Comparison of ENCODE assay signal across 24 cellular contexts in genomic region chr17:36643086-36643685, GRCh38. TPM values are rescaled to one million over a fixed set of nuclear protein-coding genes. Genes with fewer than 3 reads are reported as not detected.
DNase-seq lines count a peak whose midpoint lies in the region; ATAC-seq and TF ChIP-seq lines count a peak whose summit lies in the region.
"Had no signal": no experiment of that assay in that cellular context is flagged by ENCODE, and none has a peak within 500 bp of the region (broad histone marks: within the 10 kb centered on the region; RNA-seq: fewer than 3 reads in every experiment).

No MANE protein-coding gene starts in this region.

- H3K4me3 Mint-ChIP-seq in T-helper 1 cell treated with Interleukin-12 subunit alpha and Interleukin-12 subunit beta and Interleukin-4 antibody, amounts not matched to agents 30 μg/mL and 1 μg/mL, for 36 hours = peak overlapping the region; percentile 18
- peak overlapping the region; percentile 78 to 81 for H3K4me3 Mint-ChIP-seq in effector memory CD8-positive, alpha-beta T cell
- peak overlapping the region; percentile 81 to 82 (median 82) for H3K4me3 Mint-ChIP-seq in nephron
- H3K4me3 Mint-ChIP-seq: activated naive CD4-positive, alpha-beta T cell treated with anti-CD3 and anti-CD28 coated beads, Interleukin-2, amount 10 ng/mL, durations not matched to agents 7 days and 5 days; dendritic cell treated with granulocyte-macrophage colony-stimulating factor and Interleukin-4, amounts not matched to agents 40 ng/mL and 50 ng/mL, for 4 days had no signal

- H3K9me3 ChIP-seq in Loucy (ENCODE audit: insufficient read depth, low read depth, low read length) = no peaks in the 10 kb centered on the region
- H3K9me3 ChIP-seq: ascending aorta, gastrocnemius medialis, left lung, pancreas, tibial artery had no signal

- H3K9ac ChIP-seq in Loucy (ENCODE audit: low read depth, low read length, poor library complexity, severe bottlenecking) = peak overlapping the region; percentile 16

- no peaks in the 10 kb centered on the region for H3K79me2 ChIP-seq in Loucy (ENCODE audit: insufficient read depth, low read length)
- H3K79me2 ChIP-seq: hepatocyte had no signal

- no peaks in the 10 kb centered on the region for H3K27me3 ChIP-seq in Loucy (ENCODE audit: insufficient read depth, low read length, poor library complexity, severe bottlenecking)

- peaks cover 12% of the 10 kb centered on the region for H3K4me1 Mint-ChIP-seq in T-helper 1 cell treated with Interleukin-12 subunit alpha and Interleukin-12 subunit beta and Interleukin-4 antibody, amounts not matched to agents 30 μg/mL and 1 μg/mL, for 36 hours (ENCODE audit: low read depth)
- peaks cover 15% of the 10 kb centered on the region in 2 donors for H3K4me1 Mint-ChIP-seq in effector memory CD8-positive, alpha-beta T cell (ENCODE audit: low read depth in 2 of 2)
- peaks cover 10% of the 10 kb centered on the region for H3K4me1 Mint-ChIP-seq in nephron

- no peaks in the 10 kb centered on the region for H3K9me3 Mint-ChIP-seq in T-helper 1 cell treated with Interleukin-12 subunit alpha and Interleukin-12 subunit beta and Interleukin-4 antibody, amounts not matched to agents 30 μg/mL and 1 μg/mL, for 36 hours
- H3K9me3 Mint-ChIP-seq in effector memory CD8-positive, alpha-beta T cell = no peaks in the 10 kb centered on the region
- no peaks in the 10 kb centered on the region for H3K9me3 Mint-ChIP-seq in nephron
- H3K9me3 Mint-ChIP-seq: activated naive CD4-positive, alpha-beta T cell treated with anti-CD3 and anti-CD28 coated beads, Interleukin-2, amount 10 ng/mL, durations not matched to agents 7 days and 5 days; dendritic cell treated with granulocyte-macrophage colony-stimulating factor and Interleukin-4, amounts not matched to agents 40 ng/mL and 50 ng/mL, for 4 days; H9; T-helper 2 cell treated with Interferon-gamma antibody and Interleukin-4, amounts not matched to agents 5 μg/mL and 100 μg/mL, for 36 hours had no signal

- H3K9me2 ChIP-seq in Loucy (replicated peaks; ENCODE audit: low read depth, low read length) = no peaks in the 10 kb centered on the region

- no peaks in the 10 kb centered on the region for H3K36me3 Mint-ChIP-seq in T-helper 1 cell treated with Interleukin-12 subunit alpha and Interleukin-12 subunit beta and Interleukin-4 antibody, amounts not matched to agents 30 μg/mL and 1 μg/mL, for 36 hours (ENCODE audit: low read depth)
- H3K36me3 Mint-ChIP-seq in effector memory CD8-positive, alpha-beta T cell (ENCODE audit: insufficient read depth) = no peaks in the 10 kb centered on the region
- no peaks in the 10 kb centered on the region for H3K36me3 Mint-ChIP-seq in nephron (ENCODE audit: low read depth)
- H3K36me3 Mint-ChIP-seq: activated naive CD4-positive, alpha-beta T cell treated with anti-CD3 and anti-CD28 coated beads, Interleukin-2, amount 10 ng/mL, durations not matched to agents 7 days and 5 days had no signal

- peaks cover 83% of the 10 kb centered on the region for H3K27me3 Mint-ChIP-seq in T-helper 1 cell treated with Interleukin-12 subunit alpha and Interleukin-12 subunit beta and Interleukin-4 antibody, amounts not matched to agents 30 μg/mL and 1 μg/mL, for 36 hours (ENCODE audit: low read depth)
- peaks cover 87 to 100% of the 10 kb centered on the region in 2 donors for H3K27me3 Mint-ChIP-seq in effector memory CD8-positive, alpha-beta T cell
- H3K27me3 Mint-ChIP-seq in nephron (ENCODE audit: low read depth) = peaks cover 96% of the 10 kb centered on the region

- DNase-seq in T-helper 1 cell = no peak
- no peak for DNase-seq in effector memory CD8-positive, alpha-beta T cell
- no peak for DNase-seq in hypothalamus (lab: John Stamatoyannopoulos, UW)
- no peak for DNase-seq in SK-N-DZ (ENCODE audit: low spot score)
- DNase-seq in foreskin fibroblast = no peak
- DNase-seq: activated CD4-positive, alpha-beta T cell treated with anti-CD3 and anti-CD28 coated beads for 4 hours; activated naive CD4-positive, alpha-beta T cell treated with anti-CD3 and anti-CD28 coated beads, Interleukin-2, amount 10 ng/mL, durations not matched to agents 7 days and 5 days; gastrocnemius medialis; H9; left lung; NCI-H1105; NCI-H2029 treated with DMSO at 0.1 percent for 48 hours; NCI-H226; NCI-H774; pancreas; stimulated activated CD4-positive, alpha-beta T cell treated with anti-CD3 and anti-CD28 coated beads, Interleukin-2, amount 100 ng/mL, for 24 hours; tibial artery had no signal

- H2AFZ ChIP-seq in Loucy (ENCODE audit: low read length) = peak overlapping the region; percentile 49
- H2AFZ ChIP-seq: hepatocyte had no signal

- H3K27ac Mint-ChIP-seq in T-helper 1 cell treated with Interleukin-12 subunit alpha and Interleukin-12 subunit beta and Interleukin-4 antibody, amounts not matched to agents 30 μg/mL and 1 μg/mL, for 36 hours = no peak overlapping the region
- no peak overlapping the region for H3K27ac Mint-ChIP-seq in effector memory CD8-positive, alpha-beta T cell
- no peak overlapping the region for H3K27ac Mint-ChIP-seq in nephron
- H3K27ac Mint-ChIP-seq: activated naive CD4-positive, alpha-beta T cell treated with anti-CD3 and anti-CD28 coated beads, Interleukin-2, amount 10 ng/mL, durations not matched to agents 7 days and 5 days; dendritic cell treated with granulocyte-macrophage colony-stimulating factor and Interleukin-4, amounts not matched to agents 40 ng/mL and 50 ng/mL, for 4 days; H9; T-helper 2 cell treated with Interferon-gamma antibody and Interleukin-4, amounts not matched to agents 5 μg/mL and 100 μg/mL, for 36 hours had no signal

- H3K4me3 ChIP-seq in Loucy (ENCODE audit: low read length, poor library complexity, severe bottlenecking) (peak overlapping the region; percentile 39), foreskin fibroblast (ENCODE audit: low read depth in 1 of 2, low read length in 2 of 2) (no peak overlapping the region)
- H3K4me3 ChIP-seq: ascending aorta, hepatocyte, left lung, pancreas had no signal

- ATAC-seq in effector memory CD8-positive, alpha-beta T cell (replicated peaks) = peak; percentile 44
- ATAC-seq: gastrocnemius medialis, left lung had no signal

- TF ChIP-seq CTCF in Loucy (conservative IDR thresholded peaks at IDR 0.05; ENCODE audit: low read length) = no peak
- no peak for TF ChIP-seq CTCF in nephron (IDR thresholded peaks at IDR 0.05; ENCODE audit: unreplicated experiment in 3 of 3)
- TF ChIP-seq CTCF in foreskin fibroblast (IDR thresholded peaks at IDR 0.05; ENCODE audit: low read depth, low read length) = no peak

- H4K20me1 ChIP-seq in Loucy (ENCODE audit: insufficient read depth, low read length, poor library complexity, severe bottlenecking) = no peaks in the 10 kb centered on the region

- no peaks in the 10 kb centered on the region for H3K36me3 ChIP-seq in Loucy (ENCODE audit: insufficient read depth, low read length)
- H3K36me3 ChIP-seq: ascending aorta, gastrocnemius medialis, left lung, pancreas, tibial artery had no signal

- H3K4me2 ChIP-seq in Loucy (ENCODE audit: low read depth, low read length, poor library complexity, severe bottlenecking) = peak overlapping the region; percentile 53

- no peaks in the 10 kb centered on the region for H3F3A ChIP-seq in Loucy (ENCODE audit: low read depth)

- H3K4me1 ChIP-seq in Loucy (ENCODE audit: insufficient read depth, low read length, poor library complexity, severe bottlenecking) = peaks cover 18% of the 10 kb centered on the region

RNA-seq across cellular contexts. Expression of gene MRM1, which starts 41.8 kb away (rescaled TPM):
- 11.8 and 12.7 TPM in 2 replicates for polyA plus RNA-seq in SK-N-DZ (2014; cell fraction: cytosol; rRNA removed)
- 13.3 and 17.6 TPM in 2 replicates for polyA plus RNA-seq in SK-N-DZ (2014; cell fraction: nucleus; rRNA removed)

RNA-seq across cellular contexts. Expression of gene DHRS11, which starts 51.5 kb away (rescaled TPM):
- polyA plus RNA-seq in SK-N-DZ (2014; cell fraction: cytosol; rRNA removed) = 12.3 and 12.5 TPM in 2 replicates
- polyA plus RNA-seq in SK-N-DZ (2014; cell fraction: nucleus; rRNA removed) = 25.5 and 34.7 TPM in 2 replicates

Comparison
In these comparisons a context has a peak if more than half of its experiments do, and no peak if none do; other contexts are left out.
1. H3K4me3 Mint-ChIP-seq: peak in every context shown above with its lines; median percentile 82 in nephron; 80 in effector memory CD8-positive, alpha-beta T cell; 18 in T-helper 1 cell treated with Interleukin-12 subunit alpha and Interleukin-12 subunit beta and Interleukin-4 antibody, amounts not matched to agents 30 μg/mL and 1 μg/mL, for 36 hours.